In the genomic region with DNA sequence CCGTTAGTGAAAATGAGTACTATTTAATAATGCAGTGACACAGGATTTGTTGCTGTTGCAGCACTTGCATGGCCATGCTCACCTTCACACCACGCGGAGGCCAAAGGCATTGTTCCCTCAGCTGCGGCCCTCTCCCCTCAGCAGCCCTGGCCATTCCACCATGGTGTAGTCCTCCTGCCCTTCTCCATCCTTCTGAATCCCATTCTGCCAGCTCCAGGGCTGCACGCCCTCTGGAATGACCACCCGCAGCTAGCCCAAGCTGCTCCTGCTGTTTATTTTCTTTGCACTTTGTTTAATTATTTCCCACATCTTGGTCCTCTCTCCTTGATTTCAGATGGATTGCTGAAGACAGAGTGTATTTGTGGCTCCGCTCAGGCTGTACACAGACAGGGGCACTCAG, we compare ENCODE assay signal across 12 cellular contexts.
"Had no signal": no experiment of that assay in that cellular context is flagged by ENCODE, and none has a peak within 500 bp of the region (broad histone marks: within the 10 kb centered on the region; RNA-seq: fewer than 3 reads in every experiment).

No MANE protein-coding gene starts in this region.

- ATAC-seq: body of pancreas, gastroesophageal sphincter, WTC11 had no signal

- H3K27ac ChIP-seq: body of pancreas, gastroesophageal sphincter, left ventricle myocardium inferior, stomach had no signal

- DNase-seq: activated CD4-positive, alpha-beta T cell treated with anti-CD3 and anti-CD28 coated beads for 48 hours; activated naive CD4-positive, alpha-beta T cell treated with anti-CD3 and anti-CD28 coated beads for 36 hours; amniotic stem cell; body of pancreas; central memory CD4-positive, alpha-beta T cell; cortex of kidney; left ventricle myocardium inferior; mesendoderm; stimulated activated CD4-positive, alpha-beta T cell treated with anti-CD3 and anti-CD28 coated beads, Interleukin-12 subunit alpha, Interleukin-12 subunit beta, amount 100 ng/mL, for 4 hours; stomach had no signal

- H3K27ac Mint-ChIP-seq: activated naive CD4-positive, alpha-beta T cell treated with anti-CD3 and anti-CD28 coated beads for 36 hours; WTC11 had no signal

- H3K4me3 Mint-ChIP-seq: activated naive CD4-positive, alpha-beta T cell treated with anti-CD3 and anti-CD28 coated beads for 36 hours; WTC11 had no signal
